Comparison of ENCODE assay signal across 18 cellular contexts in the genomic region with DNA sequence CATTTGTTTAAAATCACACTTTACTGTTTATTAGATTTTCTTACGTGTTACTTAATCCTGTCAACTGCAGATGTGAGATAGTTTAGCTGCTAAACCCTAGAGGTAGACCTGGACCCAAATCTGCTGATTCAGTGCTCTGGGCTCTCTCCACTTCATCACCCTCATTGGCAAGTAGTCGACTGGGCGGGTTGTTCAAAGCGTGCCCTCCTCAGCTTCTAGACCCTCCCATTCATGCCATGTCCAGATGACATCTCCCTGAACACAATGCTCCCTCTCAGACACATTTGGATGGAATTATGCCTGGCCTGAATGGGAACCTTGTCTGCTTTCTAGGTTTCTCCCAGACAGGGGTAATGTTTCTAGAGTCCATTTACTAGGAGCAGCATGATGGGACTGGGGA. TPM values are rescaled to one million over a fixed set of nuclear protein-coding genes. Genes with fewer than 3 reads are reported as not detected.
DNase-seq lines count a peak whose midpoint lies in the region; ATAC-seq and TF ChIP-seq lines count a peak whose summit lies in the region.
"Had no signal": no experiment of that assay in that cellular context is flagged by ENCODE, and none has a peak within 500 bp of the region (broad histone marks: within the 10 kb centered on the region; RNA-seq: fewer than 3 reads in every experiment).

No MANE protein-coding gene starts in this region.

- H3K27ac Mint-ChIP-seq in stimulated activated naive CD8-positive, alpha-beta T cell treated with anti-CD3 and anti-CD28 coated beads, Interleukin-15, Interleukin-2, amounts not matched to agents 100 ng/mL and 50 ng/mL, for 24 hours: peak overlapping the region; percentile 83
- H3K27ac Mint-ChIP-seq in type B pancreatic cell: peak overlapping the region; percentile 90
- H3K27ac Mint-ChIP-seq: activated naive CD8-positive, alpha-beta T cell treated with anti-CD3 and anti-CD28 coated beads, Interleukin-2, amount 10 ng/mL, durations not matched to agents 7 days and 5 days had no signal

- no peaks in the 10 kb centered on the region for H3K4me1 ChIP-seq in uterus
- H3K4me1 ChIP-seq: SJCRH30 had no signal

- no peak for ATAC-seq in stimulated activated naive CD8-positive, alpha-beta T cell treated with anti-CD3 and anti-CD28 coated beads, Interleukin-15, Interleukin-2, amounts not matched to agents 100 U/mL and 50 U/mL, for 24 hours
- no peak for ATAC-seq in HG02759 (IDR thresholded peaks at IDR 0.05; ENCODE audit: unreplicated experiment)
- ATAC-seq: GM12878 had no signal

- no peaks in the 10 kb centered on the region for H3K27me3 Mint-ChIP-seq in stimulated activated naive CD8-positive, alpha-beta T cell treated with anti-CD3 and anti-CD28 coated beads, Interleukin-15, Interleukin-2, amounts not matched to agents 100 ng/mL and 50 ng/mL, for 24 hours
- no peaks in the 10 kb centered on the region for H3K27me3 Mint-ChIP-seq in type B pancreatic cell
- H3K27me3 Mint-ChIP-seq: activated naive CD8-positive, alpha-beta T cell treated with anti-CD3 and anti-CD28 coated beads, Interleukin-2, amount 10 ng/mL, durations not matched to agents 7 days and 5 days had no signal

- intact Hi-C loops in uterus (cut with DNase I; ENCODE audit: low total_unique reads): no loop called here

- H3K4me3 ChIP-seq in uterus: no peak overlapping the region
- H3K4me3 ChIP-seq: GM12878, SJCRH30, skin epidermis, thoracic aorta had no signal

- no peak for TF ChIP-seq POLR2A in uterus (IDR thresholded peaks at IDR 0.05)

- TF ChIP-seq CTCF in type B pancreatic cell (conservative IDR thresholded peaks at IDR 0.05): no peak
- TF ChIP-seq CTCF in uterus (IDR thresholded peaks at IDR 0.05): no peak

- DNase-seq in stimulated activated naive CD8-positive, alpha-beta T cell treated with anti-CD3 and anti-CD28 coated beads, Interleukin-15, Interleukin-2, amounts not matched to agents 100 U/mL and 50 U/mL, for 24 hours: no peak
- peak in 39 of 61 donors; percentile 3 to 65 (median 19) for DNase-seq in caudate nucleus (lab: John Stamatoyannopoulos, UW)
- DNase-seq in medulla oblongata (ENCODE audit: extremely low spot score): peak; percentile 86
- DNase-seq in type B pancreatic cell (ENCODE audit: extremely low spot score, unreplicated experiment): no peak
- DNase-seq in uterus: no peak
- no peak for DNase-seq in stimulated activated CD4-positive, alpha-beta T cell treated with anti-CD3 and anti-CD28 coated beads, Interleukin-1b, Interleukin-23, amount 100 ng/mL, for 48 hours
- DNase-seq: activated naive CD8-positive, alpha-beta T cell treated with anti-CD3 and anti-CD28 coated beads, Interleukin-2, amount 10 ng/mL, durations not matched to agents 7 days and 5 days; KG1; left colon; NCI-H1092; NCI-H524 treated with DMSO at 0.1 percent for 48 hours; SJCRH30 had no signal

- H3K9me3 ChIP-seq in uterus: no peaks in the 10 kb centered on the region
- H3K9me3 ChIP-seq: SJCRH30, thoracic aorta had no signal

- H3K9me3 Mint-ChIP-seq in stimulated activated naive CD8-positive, alpha-beta T cell treated with anti-CD3 and anti-CD28 coated beads, Interleukin-15, Interleukin-2, amounts not matched to agents 100 ng/mL and 50 ng/mL, for 24 hours: no peaks in the 10 kb centered on the region
- H3K9me3 Mint-ChIP-seq in type B pancreatic cell: no peaks in the 10 kb centered on the region
- H3K9me3 Mint-ChIP-seq: activated naive CD8-positive, alpha-beta T cell treated with anti-CD3 and anti-CD28 coated beads, Interleukin-2, amount 10 ng/mL, durations not matched to agents 7 days and 5 days had no signal

- no peaks in the 10 kb centered on the region for H3K27me3 ChIP-seq in uterus
- H3K27me3 ChIP-seq: SJCRH30 had no signal

- H3K27ac ChIP-seq in caudate nucleus (ENCODE audit: low read depth, low read length) (no peak overlapping the region), uterus (no peak overlapping the region)
- H3K27ac ChIP-seq: HL-60, SJCRH30, skin epidermis, thoracic aorta had no signal

- peaks cover 22% of the 10 kb centered on the region for H3K4me1 Mint-ChIP-seq in stimulated activated naive CD8-positive, alpha-beta T cell treated with anti-CD3 and anti-CD28 coated beads, Interleukin-15, Interleukin-2, amounts not matched to agents 100 ng/mL and 50 ng/mL, for 24 hours (ENCODE audit: low read depth)
- peaks cover 11% of the 10 kb centered on the region for H3K4me1 Mint-ChIP-seq in type B pancreatic cell (ENCODE audit: unreplicated experiment)

- H3K36me3 ChIP-seq in uterus: no peaks in the 10 kb centered on the region

- no peak overlapping the region for H3K4me3 Mint-ChIP-seq in stimulated activated naive CD8-positive, alpha-beta T cell treated with anti-CD3 and anti-CD28 coated beads, Interleukin-15, Interleukin-2, amounts not matched to agents 100 ng/mL and 50 ng/mL, for 24 hours
- H3K4me3 Mint-ChIP-seq in type B pancreatic cell: peak overlapping the region; percentile 40
- H3K4me3 Mint-ChIP-seq: activated naive CD8-positive, alpha-beta T cell treated with anti-CD3 and anti-CD28 coated beads, Interleukin-2, amount 10 ng/mL, durations not matched to agents 7 days and 5 days had no signal

- H3K36me3 Mint-ChIP-seq in stimulated activated naive CD8-positive, alpha-beta T cell treated with anti-CD3 and anti-CD28 coated beads, Interleukin-15, Interleukin-2, amounts not matched to agents 100 ng/mL and 50 ng/mL, for 24 hours (ENCODE audit: low read depth): peaks cover 44% of the 10 kb centered on the region
- peaks cover 27% of the 10 kb centered on the region for H3K36me3 Mint-ChIP-seq in type B pancreatic cell

RNA-seq across cellular contexts. Expression of gene RPIA, which starts 43.7 kb away (rescaled TPM):
- total RNA-seq in type B pancreatic cell (ENCODE audit: low replicate concordance): 27.3 and 27.6 TPM in 2 replicates
- total RNA-seq in uterus: 10 to 100 TPM in 2 of 4 donors, 1 to 10 TPM in 1, under 1 TPM in 1; 0.29 to 19.4 (median 8.8) TPM

Comparison
In these comparisons a context has a peak if more than half of its experiments do, and no peak if none do; other contexts are left out.
1. DNase-seq: peak in caudate nucleus (39 of 61) and medulla oblongata (single experiment); none in stimulated activated naive CD8-positive, alpha-beta T cell treated with anti-CD3 and anti-CD28 coated beads, Interleukin-15, Interleukin-2, amounts not matched to agents 100 U/mL and 50 U/mL, for 24 hours (single experiment), type B pancreatic cell (single experiment), uterus (0 of 2) and stimulated activated CD4-positive, alpha-beta T cell treated with anti-CD3 and anti-CD28 coated beads, Interleukin-1b, Interleukin-23, amount 100 ng/mL, for 48 hours (single experiment).